In the genomic region with DNA sequence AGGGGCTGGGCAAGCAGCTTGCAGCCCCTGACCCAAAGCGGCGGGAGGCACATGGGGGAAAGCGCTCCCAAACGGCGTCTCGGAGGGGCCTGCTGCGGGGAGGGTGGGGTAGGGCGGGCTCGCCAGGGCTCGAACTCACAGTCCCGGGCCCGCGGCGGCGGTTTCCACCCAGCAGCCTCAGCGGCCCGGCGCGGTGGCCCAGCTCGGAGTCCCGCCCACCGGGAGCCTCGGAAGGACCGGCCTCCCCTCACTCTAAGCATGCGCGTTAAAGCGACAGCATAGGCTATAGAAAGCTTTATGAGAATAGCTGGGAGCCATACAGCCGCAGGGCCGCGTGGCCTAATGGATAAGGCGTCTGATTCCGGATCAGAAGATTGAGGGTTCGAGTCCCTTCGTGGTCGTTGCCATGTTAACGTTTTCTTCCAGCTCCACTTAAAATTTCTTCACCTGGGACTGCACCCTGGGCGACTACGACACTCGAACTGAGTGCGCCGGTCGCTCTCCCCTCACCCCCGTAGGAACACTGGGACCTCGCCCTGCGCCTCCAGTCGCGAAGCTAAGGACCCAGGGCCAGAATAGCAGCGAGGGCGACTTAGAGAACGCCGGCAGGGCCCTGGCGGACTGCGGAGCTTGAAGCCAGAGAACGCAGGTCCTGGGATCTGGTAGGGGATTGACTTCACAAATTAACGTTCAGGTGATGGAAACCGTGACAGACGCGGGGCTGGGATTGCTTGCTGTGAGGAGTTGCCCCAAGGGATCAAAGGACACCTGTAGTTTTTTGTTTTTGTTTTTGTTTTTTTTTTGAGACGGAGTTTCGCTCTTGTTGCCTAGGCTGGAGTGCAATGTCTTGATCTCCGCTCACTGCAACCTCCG, we compare ENCODE assay signal across 8 cellular contexts. TPM values are rescaled to one million over a fixed set of nuclear protein-coding genes. Genes with fewer than 3 reads are reported as not detected.
DNase-seq lines count a peak whose midpoint lies in the region; ATAC-seq and TF ChIP-seq lines count a peak whose summit lies in the region.

No MANE protein-coding gene starts in this region.

- H3K4me3 ChIP-seq in LNCaP clone FGC (ENCODE audit: low read depth, low read length) = peak overlapping the region; percentile 76
- H3K4me3 ChIP-seq in fibroblast of the aortic adventitia (ENCODE audit: low read depth, low read length) = peak overlapping the region; percentile 81

- TF ChIP-seq CTCF in LNCaP clone FGC (IDR thresholded peaks at IDR 0.05; ENCODE audit: control insufficient read depth, extremely low read depth, insufficient read depth) (no peak), fibroblast of the aortic adventitia (IDR thresholded peaks at IDR 0.05; ENCODE audit: insufficient read depth, low read length) (peak; percentile 2), nephron (IDR thresholded peaks at IDR 0.05; ENCODE audit: unreplicated experiment in 3 of 3) (no peak)

- peaks cover 14% of the 10 kb centered on the region for H3K27me3 Mint-ChIP-seq in activated T-helper 2 cell treated with anti-CD3 and anti-CD28 coated beads, Interferon-gamma antibody, Interleukin-2, Interleukin-4, amounts not matched to agents 10 μg/mL and 5 μg/mL and 100 μg/mL, durations not matched to agents 14 hours and 24 hours and 36 hours (ENCODE audit: low read depth)
- peaks cover 30% of the 10 kb centered on the region for H3K27me3 Mint-ChIP-seq in nephron (ENCODE audit: low read depth)

- no peaks in the 10 kb centered on the region for H3K36me3 Mint-ChIP-seq in activated T-helper 2 cell treated with anti-CD3 and anti-CD28 coated beads, Interferon-gamma antibody, Interleukin-2, Interleukin-4, amounts not matched to agents 10 μg/mL and 5 μg/mL and 100 μg/mL, durations not matched to agents 14 hours and 24 hours and 36 hours (ENCODE audit: low read depth)
- no peaks in the 10 kb centered on the region for H3K36me3 Mint-ChIP-seq in nephron (ENCODE audit: low read depth)

- H3K4me1 Mint-ChIP-seq in activated T-helper 2 cell treated with anti-CD3 and anti-CD28 coated beads, Interferon-gamma antibody, Interleukin-2, Interleukin-4, amounts not matched to agents 10 μg/mL and 5 μg/mL and 100 μg/mL, durations not matched to agents 14 hours and 24 hours and 36 hours (ENCODE audit: low read depth) = peaks cover 30% of the 10 kb centered on the region
- peaks cover 16% of the 10 kb centered on the region for H3K4me1 Mint-ChIP-seq in nephron

- H3K9me3 Mint-ChIP-seq in activated T-helper 2 cell treated with anti-CD3 and anti-CD28 coated beads, Interferon-gamma antibody, Interleukin-2, Interleukin-4, amounts not matched to agents 10 μg/mL and 5 μg/mL and 100 μg/mL, durations not matched to agents 14 hours and 24 hours and 36 hours = no peaks in the 10 kb centered on the region
- peaks cover 7% of the 10 kb centered on the region for H3K9me3 Mint-ChIP-seq in nephron

- peak; percentile 86 for ATAC-seq in stimulated activated naive CD8-positive, alpha-beta T cell treated with anti-CD3 and anti-CD28 coated beads, Interleukin-15, Interleukin-2, amounts not matched to agents 100 U/mL and 50 U/mL, for 24 hours

- DNase-seq in EH (ENCODE audit: low read depth) (peak; percentile 97), H4 (ENCODE audit: low spot score) (peak; percentile 93), LNCaP clone FGC (ENCODE audit: low read depth) (peak; percentile 90), RPMI8226 (peak; percentile 99), fibroblast of the aortic adventitia (ENCODE audit: low read depth) (peak; percentile 96)
- peak; percentile 96 for DNase-seq in activated T-helper 2 cell treated with anti-CD3 and anti-CD28 coated beads, Interferon-gamma antibody, Interleukin-2, Interleukin-4, amounts not matched to agents 10 μg/mL and 5 μg/mL and 100 μg/mL, durations not matched to agents 14 hours and 24 hours and 36 hours (ENCODE audit: low spot score)
- DNase-seq in stimulated activated naive CD8-positive, alpha-beta T cell treated with anti-CD3 and anti-CD28 coated beads, Interleukin-15, Interleukin-2, amounts not matched to agents 100 U/mL and 50 U/mL, for 24 hours = peak; percentile 97

- intact Hi-C loops in activated T-helper 2 cell treated with anti-CD3 and anti-CD28 coated beads, Interferon-gamma antibody, Interleukin-2, Interleukin-4, amounts not matched to agents 10 μg/mL and 5 μg/mL and 100 μg/mL, durations not matched to agents 14 hours and 24 hours and 36 hours (cut with micrococcal nuclease) = loop anchor here (1.0 to 5.0 kb wide), 4 partner anchors 8 to 93 kb away; partner anchors contain the start of gene OR1F1

- H3K27ac Mint-ChIP-seq in activated T-helper 2 cell treated with anti-CD3 and anti-CD28 coated beads, Interferon-gamma antibody, Interleukin-2, Interleukin-4, amounts not matched to agents 10 μg/mL and 5 μg/mL and 100 μg/mL, durations not matched to agents 14 hours and 24 hours and 36 hours = peak overlapping the region; percentile 82
- H3K27ac Mint-ChIP-seq in nephron = peak overlapping the region; percentile 66 to 93 (median 86)

- peak overlapping the region; percentile 85 for H3K4me3 Mint-ChIP-seq in activated T-helper 2 cell treated with anti-CD3 and anti-CD28 coated beads, Interferon-gamma antibody, Interleukin-2, Interleukin-4, amounts not matched to agents 10 μg/mL and 5 μg/mL and 100 μg/mL, durations not matched to agents 14 hours and 24 hours and 36 hours (ENCODE audit: low read depth)
- H3K4me3 Mint-ChIP-seq in nephron = peak overlapping the region; percentile 91 to 95 (median 94)

RNA-seq across cellular contexts. Expression of gene ZNF213, which starts 15.8 kb away (rescaled TPM):
- 2.0 and 3.9 TPM in 2 replicates for total RNA-seq in H4 (2014; rRNA removed; shearing (Covaris generic))
- total RNA-seq in activated T-helper 2 cell treated with anti-CD3 and anti-CD28 coated beads, Interferon-gamma antibody, Interleukin-2, Interleukin-4, amounts not matched to agents 10 μg/mL and 5 μg/mL and 100 μg/mL, durations not matched to agents 14 hours and 24 hours and 36 hours = 9.1 and 9.3 TPM in 2 replicates
- total RNA-seq in fibroblast of the aortic adventitia (ENCODE audit: low replicate concordance) = 6.9 and 7.0 TPM in 2 replicates

RNA-seq across cellular contexts. Expression of gene OR1F1, which starts 37.4 kb away (rescaled TPM):
- 0.81 TPM in 1 of 2 replicates, not detected in the other for total RNA-seq in H4 (2014; rRNA removed; shearing (Covaris generic))
- total RNA-seq in activated T-helper 2 cell treated with anti-CD3 and anti-CD28 coated beads, Interferon-gamma antibody, Interleukin-2, Interleukin-4, amounts not matched to agents 10 μg/mL and 5 μg/mL and 100 μg/mL, durations not matched to agents 14 hours and 24 hours and 36 hours = not detected in 2 replicates
- not detected in 2 replicates for total RNA-seq in fibroblast of the aortic adventitia (ENCODE audit: low replicate concordance)

RNA-seq across cellular contexts. Expression of gene ZNF205, which starts 38.2 kb away (rescaled TPM):
- 5.2 and 8.6 TPM in 2 replicates for total RNA-seq in H4 (2014; rRNA removed; shearing (Covaris generic))
- 0.09 and 0.18 TPM in 2 replicates for total RNA-seq in activated T-helper 2 cell treated with anti-CD3 and anti-CD28 coated beads, Interferon-gamma antibody, Interleukin-2, Interleukin-4, amounts not matched to agents 10 μg/mL and 5 μg/mL and 100 μg/mL, durations not matched to agents 14 hours and 24 hours and 36 hours
- 12.3 and 14.7 TPM in 2 replicates for total RNA-seq in fibroblast of the aortic adventitia (ENCODE audit: low replicate concordance)

RNA-seq across cellular contexts. Expression of gene ZSCAN10, which starts 51.5 kb away (rescaled TPM):
- total RNA-seq in H4 (2014; rRNA removed; shearing (Covaris generic)) = not detected in 2 replicates
- not detected in 2 replicates for total RNA-seq in activated T-helper 2 cell treated with anti-CD3 and anti-CD28 coated beads, Interferon-gamma antibody, Interleukin-2, Interleukin-4, amounts not matched to agents 10 μg/mL and 5 μg/mL and 100 μg/mL, durations not matched to agents 14 hours and 24 hours and 36 hours
- total RNA-seq in fibroblast of the aortic adventitia (ENCODE audit: low replicate concordance) = not detected in 2 replicates

Comparison
In these comparisons a context has a peak if more than half of its experiments do, and no peak if none do; other contexts are left out.
1. Peak in every context shown above with its lines: DNase-seq, ATAC-seq and H3K4me3 ChIP-seq.